ENCODE assay signal across 2 cellular contexts in the genomic region with DNA sequence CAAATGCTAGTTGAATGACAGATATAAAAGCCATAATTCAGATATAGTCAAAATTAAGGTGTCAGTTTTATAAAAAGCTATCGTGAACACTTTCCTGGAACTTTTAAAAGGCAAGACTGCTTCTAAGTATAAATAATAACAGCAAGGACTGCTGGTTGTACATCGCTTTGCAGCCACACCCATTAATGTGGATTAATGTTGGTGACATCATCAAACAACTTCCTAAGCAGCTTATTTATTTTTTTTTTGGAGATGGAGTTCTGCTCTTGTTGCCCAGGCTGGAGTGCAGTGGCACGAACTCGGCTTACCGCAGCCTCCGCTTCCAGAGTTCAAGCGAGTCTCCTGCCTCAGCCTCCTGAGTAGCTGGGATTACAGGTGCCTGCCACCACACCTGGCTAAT.
TF ChIP-seq lines count a peak whose summit lies in the region.

No MANE protein-coding gene starts in this region.

TF ChIP-seq in GM12878, 131 proteins besides CTCF, POLR2A, EP300 and RAD21:
- TF ChIP-seq, protein P1, sequence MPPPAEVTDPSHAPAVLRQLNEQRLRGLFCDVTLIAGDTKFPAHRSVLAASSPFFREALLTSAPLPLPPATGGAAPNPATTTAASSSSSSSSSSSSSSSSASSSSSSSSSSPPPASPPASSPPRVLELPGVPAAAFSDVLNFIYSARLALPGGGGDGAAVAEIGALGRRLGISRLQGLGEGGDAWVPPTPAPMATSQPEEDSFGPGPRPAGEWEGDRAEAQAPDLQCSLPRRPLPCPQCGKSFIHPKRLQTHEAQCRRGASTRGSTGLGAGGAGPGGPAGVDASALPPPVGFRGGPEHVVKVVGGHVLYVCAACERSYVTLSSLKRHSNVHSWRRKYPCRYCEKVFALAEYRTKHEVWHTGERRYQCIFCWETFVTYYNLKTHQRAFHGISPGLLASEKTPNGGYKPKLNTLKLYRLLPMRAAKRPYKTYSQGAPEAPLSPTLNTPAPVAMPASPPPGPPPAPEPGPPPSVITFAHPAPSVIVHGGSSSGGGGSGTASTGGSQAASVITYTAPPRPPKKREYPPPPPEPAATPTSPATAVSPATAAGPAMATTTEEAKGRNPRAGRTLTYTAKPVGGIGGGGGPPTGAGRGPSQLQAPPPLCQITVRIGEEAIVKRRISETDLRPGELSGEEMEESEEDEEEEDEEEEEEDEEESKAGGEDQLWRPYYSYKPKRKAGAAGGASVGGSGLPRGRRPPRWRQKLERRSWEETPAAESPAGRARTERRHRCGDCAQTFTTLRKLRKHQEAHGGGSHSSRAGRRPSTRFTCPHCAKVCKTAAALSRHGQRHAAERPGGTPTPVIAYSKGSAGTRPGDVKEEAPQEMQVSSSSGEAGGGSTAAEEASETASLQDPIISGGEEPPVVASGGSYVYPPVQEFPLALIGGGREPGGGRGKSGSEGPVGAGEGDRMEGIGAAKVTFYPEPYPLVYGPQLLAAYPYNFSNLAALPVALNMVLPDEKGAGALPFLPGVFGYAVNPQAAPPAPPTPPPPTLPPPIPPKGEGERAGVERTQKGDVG (CRISPR knock-in tag; IDR thresholded peaks at IDR 0.05) = no peak
- 0 out of 2 replicates have a peak, but pooled peaks have one; percentile 21 for TF ChIP-seq ATF7 (IDR thresholded peaks at IDR 0.05; ENCODE audit: low read depth)

TF ChIP-seq in WTC11, 78 proteins besides CTCF, POLR2A, EP300 and RAD21:
- no peak for TF ChIP-seq SMAD3 (CRISPR knock-in tag; IDR thresholded peaks at IDR 0.05; ENCODE audit: borderline replicate concordance)
- no peak for TF ChIP-seq SMAD4 (CRISPR knock-in tag; IDR thresholded peaks at IDR 0.05)
- TF ChIP-seq, protein P2, sequence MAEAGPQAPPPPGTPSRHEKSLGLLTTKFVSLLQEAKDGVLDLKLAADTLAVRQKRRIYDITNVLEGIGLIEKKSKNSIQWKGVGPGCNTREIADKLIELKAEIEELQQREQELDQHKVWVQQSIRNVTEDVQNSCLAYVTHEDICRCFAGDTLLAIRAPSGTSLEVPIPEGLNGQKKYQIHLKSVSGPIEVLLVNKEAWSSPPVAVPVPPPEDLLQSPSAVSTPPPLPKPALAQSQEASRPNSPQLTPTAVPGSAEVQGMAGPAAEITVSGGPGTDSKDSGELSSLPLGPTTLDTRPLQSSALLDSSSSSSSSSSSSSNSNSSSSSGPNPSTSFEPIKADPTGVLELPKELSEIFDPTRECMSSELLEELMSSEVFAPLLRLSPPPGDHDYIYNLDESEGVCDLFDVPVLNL (CRISPR knock-in tag; IDR thresholded peaks at IDR 0.05; ENCODE audit: borderline replicate concordance, low read depth) = no peak
